8 cellular contexts compared by ENCODE assay signal in the genomic region with DNA sequence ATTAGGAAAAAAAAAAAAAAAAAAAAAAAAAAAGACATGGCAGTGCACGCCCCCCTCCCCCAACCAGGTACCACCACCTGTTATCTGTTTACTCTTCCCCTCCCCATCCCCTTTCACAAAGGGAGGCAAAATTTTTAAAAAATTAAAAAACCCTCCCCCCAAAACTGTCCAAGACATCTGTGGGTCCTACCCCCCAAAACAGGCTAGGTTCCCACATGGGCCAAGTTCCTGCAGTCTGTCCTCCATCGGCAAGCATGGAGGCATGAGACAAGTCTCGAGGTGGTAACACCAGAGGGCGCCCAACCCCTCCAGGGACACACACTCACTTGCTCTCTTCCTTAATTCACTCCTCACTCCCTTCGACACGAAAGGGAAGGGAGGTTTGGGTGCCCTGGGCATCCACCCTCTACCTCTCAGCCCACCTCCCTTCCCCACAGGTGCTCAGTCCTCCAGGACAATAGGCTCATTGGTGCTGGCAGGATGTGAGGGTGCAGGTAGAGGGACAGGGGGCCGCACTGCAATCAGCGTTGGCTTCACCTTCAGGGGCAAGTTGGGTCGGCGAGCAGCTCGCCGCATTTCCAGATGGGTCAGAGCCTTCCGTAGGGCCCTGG. TPM values are rescaled to one million over a fixed set of nuclear protein-coding genes. Genes with fewer than 3 reads are reported as not detected.
A peak's percentile ranks its signal among the peaks of the same experiment; 100 is the strongest.
DNase-seq lines count a peak whose midpoint lies in the region; ATAC-seq and TF ChIP-seq lines count a peak whose summit lies in the region.

No MANE protein-coding gene starts in this region.

- peak; percentile 21 for TF ChIP-seq POLR2A in GM18526 (IDR thresholded peaks at IDR 0.05; ENCODE audit: extremely low read depth, insufficient read length)

- no peaks in the 10 kb centered on the region for H3K27me3 Mint-ChIP-seq in activated CD8-positive, alpha-beta T cell treated with anti-CD3 and anti-CD28 coated beads, Interleukin-2, amount 10 ng/mL, durations not matched to agents 7 days and 5 days (ENCODE audit: low read depth)
- H3K27me3 Mint-ChIP-seq in endodermal cell (ENCODE audit: insufficient read depth) = no peaks in the 10 kb centered on the region

- peak overlapping the region; percentile 58 for H3K4me3 Mint-ChIP-seq in activated CD8-positive, alpha-beta T cell treated with anti-CD3 and anti-CD28 coated beads, Interleukin-2, amount 10 ng/mL, durations not matched to agents 7 days and 5 days
- H3K4me3 Mint-ChIP-seq in endodermal cell = no peak overlapping the region

- H3K9me3 ChIP-seq in endodermal cell (ENCODE audit: control insufficient read depth, low read length) = no peaks in the 10 kb centered on the region

- CTCF ChIA-PET in AG04449 (lab: Yijun Ruan, JAX) = interaction anchor here (0.7 to 6.8 kb wide), 16 partner anchors 8 to 198 kb away, joined by 3 to 95 read pairs (median 4); a partner anchor contains a TSS
- CTCF ChIA-PET in activated CD8-positive, alpha-beta T cell treated with anti-CD3 and anti-CD28 coated beads, Interleukin-2, amount 10 ng/mL, durations not matched to agents 7 days and 5 days (lab: Charles Lee) = interaction anchor here (0.8 to 4.7 kb wide), 20 partner anchors 7 to 169 kb away, joined by 3 to 51 read pairs (median 10); a partner anchor contains a TSS

- peaks cover 8% of the 10 kb centered on the region for H3K4me1 ChIP-seq in endodermal cell (ENCODE audit: control insufficient read depth, insufficient read depth, low read length)

- H3K36me3 Mint-ChIP-seq in activated CD8-positive, alpha-beta T cell treated with anti-CD3 and anti-CD28 coated beads, Interleukin-2, amount 10 ng/mL, durations not matched to agents 7 days and 5 days (ENCODE audit: low read depth) = peaks cover 69% of the 10 kb centered on the region
- peaks cover 60% of the 10 kb centered on the region for H3K36me3 Mint-ChIP-seq in endodermal cell (ENCODE audit: low read depth)

- peak overlapping the region; percentile 78 for H3K27ac Mint-ChIP-seq in activated CD8-positive, alpha-beta T cell treated with anti-CD3 and anti-CD28 coated beads, Interleukin-2, amount 10 ng/mL, durations not matched to agents 7 days and 5 days
- no peak overlapping the region for H3K27ac Mint-ChIP-seq in endodermal cell

- DNase-seq in AG04449 (ENCODE audit: low read depth, low spot score) (no peak), NCI-H82 (lab: John Stamatoyannopoulos, UW) (peak; percentile 84), endodermal cell (peak; percentile 93), myocyte (ENCODE audit: low read depth) (peak; percentile 76), COLO829 (ENCODE audit: low spot score) (no peak)
- peak; percentile 90 for DNase-seq in activated CD8-positive, alpha-beta T cell treated with anti-CD3 and anti-CD28 coated beads, Interleukin-2, amount 10 ng/mL, durations not matched to agents 7 days and 5 days
- peak; percentile 72 for DNase-seq in stimulated activated naive CD4-positive, alpha-beta T cell treated with Interleukin-2 at 50 U/mL for 16 hours (lab: John Stamatoyannopoulos, UW)

- POLR2A ChIA-PET in AG04449 (lab: Yijun Ruan, JAX) = interaction anchor here (1.2 to 3.1 kb wide), 2 partner anchors 19 to 29 kb away, joined by 5 to 65 read pairs; a partner anchor contains a TSS
- POLR2A ChIA-PET in activated CD8-positive, alpha-beta T cell treated with anti-CD3 and anti-CD28 coated beads, Interleukin-2, amount 10 ng/mL, durations not matched to agents 7 days and 5 days (lab: Charles Lee) = interaction anchor here (1.0 to 3.5 kb wide), 14 partner anchors 7 to 248 kb away, joined by 3 to 69 read pairs (median 20); a partner anchor contains a TSS

- no peaks in the 10 kb centered on the region for H3K27me3 ChIP-seq in endodermal cell (ENCODE audit: control insufficient read depth, insufficient read depth, low read length, poor library complexity, severe bottlenecking)

- peak; percentile 37 for ATAC-seq in activated CD8-positive, alpha-beta T cell treated with anti-CD3 and anti-CD28 coated beads, Interleukin-2, amount 10 ng/mL, durations not matched to agents 7 days and 5 days

- 76% methylated on average over 9 to 13 of the region's 13 CpGs for WGBS in endodermal cell (ENCODE audit: insufficient coverage in 1 of 2, insufficient read length in 1 of 2), 2 experiments

- H3K4me1 Mint-ChIP-seq in activated CD8-positive, alpha-beta T cell treated with anti-CD3 and anti-CD28 coated beads, Interleukin-2, amount 10 ng/mL, durations not matched to agents 7 days and 5 days (ENCODE audit: low read depth) = peaks cover 69% of the 10 kb centered on the region
- H3K4me1 Mint-ChIP-seq in endodermal cell = peaks cover 28% of the 10 kb centered on the region

- H3K9ac ChIP-seq in endodermal cell (ENCODE audit: extremely low read depth, low read length, poor library complexity, severe bottlenecking) = no peak overlapping the region

- H3K4me3 ChIP-seq in AG04449 (ENCODE audit: low read depth, low read length) = no peak overlapping the region
- no peak overlapping the region for H3K4me3 ChIP-seq in endodermal cell (ENCODE audit: low read length)

- no peaks in the 10 kb centered on the region for H3K9me3 Mint-ChIP-seq in activated CD8-positive, alpha-beta T cell treated with anti-CD3 and anti-CD28 coated beads, Interleukin-2, amount 10 ng/mL, durations not matched to agents 7 days and 5 days (ENCODE audit: insufficient read depth)
- H3K9me3 Mint-ChIP-seq in endodermal cell = no peaks in the 10 kb centered on the region

- H3K36me3 ChIP-seq in endodermal cell (ENCODE audit: control insufficient read depth, insufficient read depth, low read length) = peaks cover 64% of the 10 kb centered on the region

- no peak overlapping the region for H3K27ac ChIP-seq in endodermal cell (ENCODE audit: low read depth, low read length)

- TF ChIP-seq CTCF in AG04449 (IDR thresholded peaks at IDR 0.05; ENCODE audit: insufficient read depth, low read length, missing control alignments) = peak; percentile 82
- peak; percentile 88 for TF ChIP-seq CTCF in endodermal cell (conservative IDR thresholded peaks at IDR 0.05)

RNA-seq across cellular contexts. Expression of a gene that starts 2.2 kb away (rescaled TPM):
- 10 to 100 TPM; 22.2 to 25.0 TPM for total RNA-seq in activated CD8-positive, alpha-beta T cell treated with anti-CD3 and anti-CD28 coated beads, Interleukin-2, amount 10 ng/mL, durations not matched to agents 7 days and 5 days
- 10 to 100 TPM; 16.0 to 33.5 TPM for total RNA-seq in endodermal cell
- 22.9 TPM for polyA plus RNA-seq in endodermal cell (2013, experiment 1 of 2)
- 19.0 TPM for polyA plus RNA-seq in endodermal cell (2013, experiment 2 of 2)
- total RNA-seq in myocyte = 7.5 and 8.1 TPM in 2 replicates
- polyA plus RNA-seq in myocyte (2012) = 13.5 TPM

RNA-seq across cellular contexts. Expression of a gene that starts 8.1 kb away (rescaled TPM):
- 100 to 1,000 TPM; 249 to 273 TPM for total RNA-seq in activated CD8-positive, alpha-beta T cell treated with anti-CD3 and anti-CD28 coated beads, Interleukin-2, amount 10 ng/mL, durations not matched to agents 7 days and 5 days
- 100 to 1,000 TPM; 131 to 155 TPM for total RNA-seq in endodermal cell
- 118 TPM for polyA plus RNA-seq in endodermal cell (2013, experiment 1 of 2)
- polyA plus RNA-seq in endodermal cell (2013, experiment 2 of 2) = 114 TPM
- 66.9 and 72.4 TPM in 2 replicates for total RNA-seq in myocyte
- 51.4 TPM for polyA plus RNA-seq in myocyte (2012)

RNA-seq across cellular contexts. Expression of a gene that starts 19.0 kb away (rescaled TPM):
- 100 to 1,000 TPM; 120 to 144 TPM for total RNA-seq in activated CD8-positive, alpha-beta T cell treated with anti-CD3 and anti-CD28 coated beads, Interleukin-2, amount 10 ng/mL, durations not matched to agents 7 days and 5 days
- total RNA-seq in endodermal cell (10 to 100 TPM; 51.5 to 57.7 TPM), myocyte (11.3 and 17.6 TPM in 2 replicates)
- polyA plus RNA-seq in endodermal cell (2013, experiment 1 of 2) = 27.2 TPM
- polyA plus RNA-seq in endodermal cell (2013, experiment 2 of 2) = 23.1 TPM
- 31.5 TPM for polyA plus RNA-seq in myocyte (2012)

RNA-seq across cellular contexts. Expression of a gene that starts 19.5 kb away (rescaled TPM):
- 1 to 10 TPM; 1.3 to 2.0 TPM for total RNA-seq in activated CD8-positive, alpha-beta T cell treated with anti-CD3 and anti-CD28 coated beads, Interleukin-2, amount 10 ng/mL, durations not matched to agents 7 days and 5 days
- total RNA-seq in endodermal cell (1 to 10 TPM in 1 of 2 donors, under 1 TPM in 1; 0.71 to 1.3 TPM), myocyte (1.5 and 2.8 TPM in 2 replicates)
- 0.71 TPM for polyA plus RNA-seq in endodermal cell (2013, experiment 1 of 2)
- 1.2 TPM for polyA plus RNA-seq in endodermal cell (2013, experiment 2 of 2)
- 6.6 TPM for polyA plus RNA-seq in myocyte (2012)

RNA-seq across cellular contexts. Expression of a gene that starts 19.8 kb away (rescaled TPM):
- total RNA-seq in activated CD8-positive, alpha-beta T cell treated with anti-CD3 and anti-CD28 coated beads, Interleukin-2, amount 10 ng/mL, durations not matched to agents 7 days and 5 days = 1,000 to 10,000 TPM; 1,058 to 1,098 TPM
- total RNA-seq in endodermal cell (1,000 to 10,000 TPM; 1,705 to 1,818 TPM), myocyte (1,484 and 1,704 TPM in 2 replicates)
- 2,069 TPM for polyA plus RNA-seq in endodermal cell (2013, experiment 1 of 2)
- polyA plus RNA-seq in endodermal cell (2013, experiment 2 of 2) = 1,897 TPM
- polyA plus RNA-seq in myocyte (2012) = 1,763 TPM

Comparison
In these comparisons a context has a peak if more than half of its experiments do, and no peak if none do; other contexts are left out.
1. DNase-seq: peak in NCI-H82 (single experiment), activated CD8-positive, alpha-beta T cell treated with anti-CD3 and anti-CD28 coated beads, Interleukin-2, amount 10 ng/mL, durations not matched to agents 7 days and 5 days (single experiment), endodermal cell (single experiment), myocyte (single experiment) and stimulated activated naive CD4-positive, alpha-beta T cell treated with Interleukin-2 at 50 U/mL for 16 hours (single experiment); none in AG04449 (single experiment) and COLO829 (single experiment).